20 cellular contexts compared by ENCODE assay signal in genomic region chr3:69048990-69049389, GRCh38. TPM values are rescaled to one million over a fixed set of nuclear protein-coding genes. Genes with fewer than 3 reads are reported as not detected.
A peak's percentile ranks its signal among the peaks of the same experiment; 100 is the strongest.
DNase-seq lines count a peak whose midpoint lies in the region; ATAC-seq and TF ChIP-seq lines count a peak whose summit lies in the region.
"Had no signal": no experiment of that assay in that cellular context is flagged by ENCODE, and none has a peak within 500 bp of the region (broad histone marks: within the 10 kb centered on the region; RNA-seq: fewer than 3 reads in every experiment).

No MANE protein-coding gene starts in this region.

- no peak overlapping the region for H3K27ac ChIP-seq in CD8-positive, alpha-beta T cell (ENCODE audit: low read depth, low read length)
- H3K27ac ChIP-seq in mesenchymal stem cell (ENCODE audit: low read length, poor library complexity, severe bottlenecking): no peak overlapping the region
- no peak overlapping the region for H3K27ac ChIP-seq in lower lobe of right lung
- H3K27ac ChIP-seq: cardiac muscle cell, dorsolateral prefrontal cortex, gastrocnemius medialis, psoas muscle had no signal

- TF ChIP-seq CTCF in CD8-positive, alpha-beta T cell (IDR thresholded peaks at IDR 0.05): no peak
- no peak for TF ChIP-seq CTCF in lower lobe of right lung (IDR thresholded peaks at IDR 0.05)

- peaks cover 31% of the 10 kb centered on the region for H3K4me1 ChIP-seq in CD8-positive, alpha-beta T cell (ENCODE audit: insufficient read depth, low read length)
- H3K4me1 ChIP-seq in mesenchymal stem cell (ENCODE audit: control insufficient read depth, insufficient read depth, low read depth, low read length) (peaks cover 4% of the 10 kb centered on the region), lower lobe of right lung (peaks cover 54% of the 10 kb centered on the region)

- no peaks in the 10 kb centered on the region for H3K9me3 ChIP-seq in CD8-positive, alpha-beta T cell (ENCODE audit: low read length)
- H3K9me3 ChIP-seq in mesenchymal stem cell (ENCODE audit: control insufficient read depth, low read length): no peaks in the 10 kb centered on the region
- no peaks in the 10 kb centered on the region for H3K9me3 ChIP-seq in lower lobe of right lung
- H3K9me3 ChIP-seq: gastrocnemius medialis, psoas muscle had no signal

- H3K9me3 Mint-ChIP-seq in T-helper 1 cell treated with Interleukin-12 subunit alpha and Interleukin-12 subunit beta and Interleukin-4 antibody, amounts not matched to agents 30 μg/mL and 1 μg/mL, for 36 hours: no peaks in the 10 kb centered on the region
- H3K9me3 Mint-ChIP-seq in CD8-positive, alpha-beta T cell: no peaks in the 10 kb centered on the region
- H3K9me3 Mint-ChIP-seq in activated CD8-positive, alpha-beta T cell treated with anti-CD3 and anti-CD28 coated beads, Interleukin-2, amount 10 ng/mL, durations not matched to agents 7 days and 5 days (ENCODE audit: insufficient read depth): no peaks in the 10 kb centered on the region
- H3K9me3 Mint-ChIP-seq: activated CD4-positive, alpha-beta T cell treated with anti-CD3 and anti-CD28 coated beads, Interleukin-2, amount 10 ng/mL, durations not matched to agents 7 days and 5 days; activated T-cell treated with anti-CD3 and anti-CD28 coated beads, Interleukin-2, amount 50 U/mL, for 4 hours; neural crest cell had no signal

- H3K36me3 ChIP-seq in CD8-positive, alpha-beta T cell (ENCODE audit: insufficient read depth, low read length): peaks cover 3% of the 10 kb centered on the region
- H3K36me3 ChIP-seq in mesenchymal stem cell (ENCODE audit: control insufficient read depth in 1 of 2, insufficient read depth in 2 of 2, low read depth in 1 of 2, low read length in 2 of 2): peaks cover 4 to 67% of the 10 kb centered on the region in 2 experiments
- H3K36me3 ChIP-seq in lower lobe of right lung: peaks cover 46% of the 10 kb centered on the region

- intact Hi-C loops in CD8-positive, alpha-beta T cell (cut with DNase I, micrococcal nuclease): no loop called here
- intact Hi-C loops in lower lobe of right lung (cut with DNase I): no loop called here

- peaks cover 47% of the 10 kb centered on the region for H3K4me1 Mint-ChIP-seq in T-helper 1 cell treated with Interleukin-12 subunit alpha and Interleukin-12 subunit beta and Interleukin-4 antibody, amounts not matched to agents 30 μg/mL and 1 μg/mL, for 36 hours (ENCODE audit: low read depth)
- H3K4me1 Mint-ChIP-seq in CD8-positive, alpha-beta T cell (ENCODE audit: low read depth): peaks cover 60% of the 10 kb centered on the region
- H3K4me1 Mint-ChIP-seq in activated CD8-positive, alpha-beta T cell treated with anti-CD3 and anti-CD28 coated beads, Interleukin-2, amount 10 ng/mL, durations not matched to agents 7 days and 5 days (ENCODE audit: low read depth): peaks cover 52% of the 10 kb centered on the region

- CTCF ChIA-PET in CD8-positive, alpha-beta T cell (lab: Charles Lee): no interaction called here
- CTCF ChIA-PET in activated CD8-positive, alpha-beta T cell treated with anti-CD3 and anti-CD28 coated beads, Interleukin-2, amount 10 ng/mL, durations not matched to agents 7 days and 5 days (lab: Charles Lee): no interaction called here

- H3K27me3 ChIP-seq in CD8-positive, alpha-beta T cell (ENCODE audit: insufficient read depth, low read length): no peaks in the 10 kb centered on the region
- no peaks in the 10 kb centered on the region for H3K27me3 ChIP-seq in mesenchymal stem cell (ENCODE audit: control insufficient read depth in 1 of 2, insufficient read depth in 1 of 2, low read length in 2 of 2)
- H3K27me3 ChIP-seq in lower lobe of right lung (ENCODE audit: low read depth): no peaks in the 10 kb centered on the region
- H3K27me3 ChIP-seq: cardiac muscle cell, dorsolateral prefrontal cortex, gastrocnemius medialis had no signal

- H2AFZ ChIP-seq in mesenchymal stem cell (ENCODE audit: low read depth, low read length): no peak overlapping the region

- H4K8ac ChIP-seq in mesenchymal stem cell (ENCODE audit: low read length): no peak overlapping the region

- no peak overlapping the region for H3K18ac ChIP-seq in mesenchymal stem cell (ENCODE audit: low read depth in 1 of 2, low read length in 2 of 2)

- no peak overlapping the region for H4K91ac ChIP-seq in mesenchymal stem cell (ENCODE audit: low read length)

- no peak overlapping the region for H3K4ac ChIP-seq in mesenchymal stem cell (ENCODE audit: low read depth in 1 of 2, low read length in 2 of 2)

- no peak overlapping the region for H3K23ac ChIP-seq in mesenchymal stem cell (ENCODE audit: low read length in 2 of 2)

- no peak for ATAC-seq in CD8-positive, alpha-beta T cell
- ATAC-seq in activated CD8-positive, alpha-beta T cell treated with anti-CD3 and anti-CD28 coated beads, Interleukin-2, amount 10 ng/mL, durations not matched to agents 7 days and 5 days: no peak
- ATAC-seq in HG03108 (IDR thresholded peaks at IDR 0.05; ENCODE audit: unreplicated experiment) (no peak), lower lobe of right lung (no peak), GM18858 (IDR thresholded peaks at IDR 0.05; ENCODE audit: unreplicated experiment) (no peak)
- ATAC-seq: activated T-cell treated with anti-CD3 and anti-CD28 coated beads, Interleukin-2, amount 50 U/mL, for 4 hours; gastrocnemius medialis; HCT116; Panc1; psoas muscle had no signal

- no peak overlapping the region for H2BK5ac ChIP-seq in mesenchymal stem cell (ENCODE audit: low read depth, low read length, poor library complexity, severe bottlenecking)

- no CpG with 5 or more reads among the region's 2 CpGs for WGBS in mesenchymal stem cell

- H3K4me3 ChIP-seq in CD8-positive, alpha-beta T cell (ENCODE audit: low read depth, low read length): no peak overlapping the region
- H3K4me3 ChIP-seq in mesenchymal stem cell (ENCODE audit: insufficient read depth in 1 of 2, low read depth in 1 of 2, low read length in 2 of 2): no peak overlapping the region
- H3K4me3 ChIP-seq in lower lobe of right lung: no peak overlapping the region
- H3K4me3 ChIP-seq: cardiac muscle cell, gastrocnemius medialis, psoas muscle had no signal

- POLR2A ChIA-PET in CD8-positive, alpha-beta T cell (lab: Charles Lee): interaction anchor here (0.7 to 1.0 kb wide), 2 partner anchors 15 to 44 kb away, joined by 3 read pairs; no protein-coding TSS in a partner anchor
- POLR2A ChIA-PET in activated CD8-positive, alpha-beta T cell treated with anti-CD3 and anti-CD28 coated beads, Interleukin-2, amount 10 ng/mL, durations not matched to agents 7 days and 5 days (lab: Charles Lee): interaction anchor here (1.3 to 1.6 kb wide), 2 partner anchors 31 to 41 kb away, joined by 3 read pairs; partner anchors contain the start of gene UBA3

- H2BK120ac ChIP-seq in mesenchymal stem cell (ENCODE audit: low read depth, low read length): no peak overlapping the region

- H3K4me2 ChIP-seq in mesenchymal stem cell (ENCODE audit: low read length, poor library complexity, severe bottlenecking): no peak overlapping the region

- peak overlapping the region; percentile 48 for H3K4me3 Mint-ChIP-seq in T-helper 1 cell treated with Interleukin-12 subunit alpha and Interleukin-12 subunit beta and Interleukin-4 antibody, amounts not matched to agents 30 μg/mL and 1 μg/mL, for 36 hours
- peak overlapping the region; percentile 37 for H3K4me3 Mint-ChIP-seq in CD8-positive, alpha-beta T cell
- H3K4me3 Mint-ChIP-seq in activated CD8-positive, alpha-beta T cell treated with anti-CD3 and anti-CD28 coated beads, Interleukin-2, amount 10 ng/mL, durations not matched to agents 7 days and 5 days: peak overlapping the region; percentile 90

- H2BK15ac ChIP-seq in mesenchymal stem cell (ENCODE audit: low read depth, poor library complexity, severe bottlenecking): no peak overlapping the region

- peaks cover 35% of the 10 kb centered on the region for H3K36me3 Mint-ChIP-seq in T-helper 1 cell treated with Interleukin-12 subunit alpha and Interleukin-12 subunit beta and Interleukin-4 antibody, amounts not matched to agents 30 μg/mL and 1 μg/mL, for 36 hours (ENCODE audit: low read depth)
- peaks cover 58% of the 10 kb centered on the region for H3K36me3 Mint-ChIP-seq in CD8-positive, alpha-beta T cell
- H3K36me3 Mint-ChIP-seq in activated CD8-positive, alpha-beta T cell treated with anti-CD3 and anti-CD28 coated beads, Interleukin-2, amount 10 ng/mL, durations not matched to agents 7 days and 5 days (ENCODE audit: low read depth): peaks cover 54% of the 10 kb centered on the region

- no peak overlapping the region for H2AK5ac ChIP-seq in mesenchymal stem cell (ENCODE audit: low read length, severe bottlenecking)

- H3K14ac ChIP-seq in mesenchymal stem cell (ENCODE audit: low read length in 2 of 2): no peak overlapping the region

- no peak overlapping the region for H3K27ac Mint-ChIP-seq in T-helper 1 cell treated with Interleukin-12 subunit alpha and Interleukin-12 subunit beta and Interleukin-4 antibody, amounts not matched to agents 30 μg/mL and 1 μg/mL, for 36 hours
- H3K27ac Mint-ChIP-seq in CD8-positive, alpha-beta T cell: no peak overlapping the region
- no peak overlapping the region for H3K27ac Mint-ChIP-seq in activated CD8-positive, alpha-beta T cell treated with anti-CD3 and anti-CD28 coated beads, Interleukin-2, amount 10 ng/mL, durations not matched to agents 7 days and 5 days
- H3K27ac Mint-ChIP-seq: activated CD4-positive, alpha-beta T cell treated with anti-CD3 and anti-CD28 coated beads, Interleukin-2, amount 10 ng/mL, durations not matched to agents 7 days and 5 days had no signal

- peak overlapping the region; percentile 96 for H3K9ac ChIP-seq in mesenchymal stem cell (ENCODE audit: low read length)

- H3K79me1 ChIP-seq in mesenchymal stem cell (replicated peaks; ENCODE audit: low read length, poor library complexity, severe bottlenecking): no peaks in the 10 kb centered on the region

- no peak overlapping the region for H2BK12ac ChIP-seq in mesenchymal stem cell (ENCODE audit: low read length in 2 of 2)

- DNase-seq in T-helper 1 cell: no peak
- DNase-seq in CD8-positive, alpha-beta T cell: no peak
- no peak for DNase-seq in activated CD8-positive, alpha-beta T cell treated with anti-CD3 and anti-CD28 coated beads, Interleukin-2, amount 10 ng/mL, durations not matched to agents 7 days and 5 days
- no peak for DNase-seq in mesenchymal stem cell
- DNase-seq in lower lobe of right lung: no peak
- DNase-seq: 8988T; activated CD4-positive, alpha-beta T cell treated with anti-CD3 and anti-CD28 coated beads, Interleukin-2, amount 10 ng/mL, durations not matched to agents 7 days and 5 days; activated T-cell treated with anti-CD3 and anti-CD28 coated beads, Interleukin-2, amount 50 U/mL, for 4 hours; dorsolateral prefrontal cortex; gastrocnemius medialis; GDM1; psoas muscle; stimulated activated CD4-positive, alpha-beta T cell treated with anti-CD3 and anti-CD28 coated beads, Interleukin-4, amount 100 ng/mL, for 4 hours had no signal

- H3K27me3 Mint-ChIP-seq in T-helper 1 cell treated with Interleukin-12 subunit alpha and Interleukin-12 subunit beta and Interleukin-4 antibody, amounts not matched to agents 30 μg/mL and 1 μg/mL, for 36 hours (ENCODE audit: low read depth): no peaks in the 10 kb centered on the region
- H3K27me3 Mint-ChIP-seq in CD8-positive, alpha-beta T cell (ENCODE audit: low read depth): no peaks in the 10 kb centered on the region
- H3K27me3 Mint-ChIP-seq in activated CD8-positive, alpha-beta T cell treated with anti-CD3 and anti-CD28 coated beads, Interleukin-2, amount 10 ng/mL, durations not matched to agents 7 days and 5 days (ENCODE audit: low read depth): no peaks in the 10 kb centered on the region
- H3K27me3 Mint-ChIP-seq: activated CD4-positive, alpha-beta T cell treated with anti-CD3 and anti-CD28 coated beads, Interleukin-2, amount 10 ng/mL, durations not matched to agents 7 days and 5 days had no signal

RNA-seq across cellular contexts. Expression of gene TMF1, which starts 3.1 kb away (rescaled TPM):
- total RNA-seq in CD8-positive, alpha-beta T cell: 100 to 1,000 TPM in 1 of 2 experiments, 10 to 100 TPM in 1; 97.9 to 103 TPM
- total RNA-seq in activated CD8-positive, alpha-beta T cell treated with anti-CD3 and anti-CD28 coated beads, Interleukin-2, amount 10 ng/mL, durations not matched to agents 7 days and 5 days: 10 to 100 TPM; 47.5 to 49.3 TPM
- polyA plus RNA-seq in mesenchymal stem cell (2013, experiment 1 of 2): 26.6 TPM
- polyA plus RNA-seq in mesenchymal stem cell (2013, experiment 2 of 2): 27.0 TPM
- total RNA-seq in lower lobe of right lung: 40.0 TPM

RNA-seq across cellular contexts. Expression of gene UBA3, which starts 31.2 kb away (rescaled TPM):
- 10 to 100 TPM; 35.0 to 43.5 TPM for total RNA-seq in CD8-positive, alpha-beta T cell
- 100 to 1,000 TPM in 1 of 2 experiments, 10 to 100 TPM in 1; 95.5 to 101 TPM for total RNA-seq in activated CD8-positive, alpha-beta T cell treated with anti-CD3 and anti-CD28 coated beads, Interleukin-2, amount 10 ng/mL, durations not matched to agents 7 days and 5 days
- 37.9 TPM for polyA plus RNA-seq in mesenchymal stem cell (2013, experiment 1 of 2)
- polyA plus RNA-seq in mesenchymal stem cell (2013, experiment 2 of 2): 37.7 TPM
- 48.3 TPM for total RNA-seq in lower lobe of right lung

RNA-seq across cellular contexts. Expression of gene EOGT, which starts 35.5 kb away (rescaled TPM):
- total RNA-seq in CD8-positive, alpha-beta T cell: 10 to 100 TPM in 1 of 2 experiments, 1 to 10 TPM in 1; 9.9 to 15.2 TPM
- 10 to 100 TPM in 1 of 2 experiments, 1 to 10 TPM in 1; 9.4 to 13.6 TPM for total RNA-seq in activated CD8-positive, alpha-beta T cell treated with anti-CD3 and anti-CD28 coated beads, Interleukin-2, amount 10 ng/mL, durations not matched to agents 7 days and 5 days
- polyA plus RNA-seq in mesenchymal stem cell (2013, experiment 1 of 2): 23.5 TPM
- 22.7 TPM for polyA plus RNA-seq in mesenchymal stem cell (2013, experiment 2 of 2)
- 35.7 TPM for total RNA-seq in lower lobe of right lung

RNA-seq across cellular contexts. Expression of gene ARL6IP5, which starts 35.7 kb away (rescaled TPM):
- total RNA-seq in CD8-positive, alpha-beta T cell: 10 to 100 TPM; 44.8 to 52.9 TPM
- total RNA-seq in activated CD8-positive, alpha-beta T cell treated with anti-CD3 and anti-CD28 coated beads, Interleukin-2, amount 10 ng/mL, durations not matched to agents 7 days and 5 days: 100 to 1,000 TPM; 148 to 153 TPM
- polyA plus RNA-seq in mesenchymal stem cell (2013, experiment 1 of 2): 119 TPM
- 122 TPM for polyA plus RNA-seq in mesenchymal stem cell (2013, experiment 2 of 2)
- 138 TPM for total RNA-seq in lower lobe of right lung

Comparison
In these comparisons a context has a peak if more than half of its experiments do, and no peak if none do; other contexts are left out.
1. H3K4me3 Mint-ChIP-seq: peak in every context shown above with its lines; median percentile 90 in activated CD8-positive, alpha-beta T cell treated with anti-CD3 and anti-CD28 coated beads, Interleukin-2, amount 10 ng/mL, durations not matched to agents 7 days and 5 days; 48 in T-helper 1 cell treated with Interleukin-12 subunit alpha and Interleukin-12 subunit beta and Interleukin-4 antibody, amounts not matched to agents 30 μg/mL and 1 μg/mL, for 36 hours; 37 in CD8-positive, alpha-beta T cell.